Comparison of ENCODE assay signal across 39 cellular contexts in genomic region chr20:60599381-60599780, GRCh38.
"Had no signal": no experiment of that assay in that cellular context is flagged by ENCODE, and none has a peak within 500 bp of the region (broad histone marks: within the 10 kb centered on the region; RNA-seq: fewer than 3 reads in every experiment).

No MANE protein-coding gene starts in this region.

- H3K9me3 ChIP-seq: adrenal gland, ascending aorta, body of pancreas, breast epithelium had no signal

- H3K27me3 Mint-ChIP-seq: activated naive CD4-positive, alpha-beta T cell treated with anti-CD3 and anti-CD28 coated beads, Interleukin-2, amount 10 ng/mL, durations not matched to agents 7 days and 5 days; activated naive CD8-positive, alpha-beta T cell treated with anti-CD3 and anti-CD28 coated beads, Interleukin-2, amount 10 ng/mL, durations not matched to agents 7 days and 5 days; activated naive CD8-positive, alpha-beta T cell treated with anti-CD3 and anti-CD28 coated beads, Interleukin-2, amount 50 U/mL, for 24 hours; activated T-helper 17 cell treated with anti-CD3 and anti-CD28 coated beads, Interleukin-2, amount 50 U/mL, for 72 hours had no signal

- H3K4me1 ChIP-seq: adrenal gland, ascending aorta, body of pancreas, breast epithelium had no signal

- H3K4me3 ChIP-seq: adrenal gland, ascending aorta, body of pancreas, breast epithelium, cardiac muscle cell had no signal

- H3K4me1 Mint-ChIP-seq: activated naive CD4-positive, alpha-beta T cell treated with anti-CD3 and anti-CD28 coated beads, Interleukin-2, amount 10 ng/mL, durations not matched to agents 7 days and 5 days; activated naive CD4-positive, alpha-beta T cell treated with anti-CD3 and anti-CD28 coated beads, Interleukin-2, amount 50 U/mL, for 24 hours; activated naive CD8-positive, alpha-beta T cell treated with anti-CD3 and anti-CD28 coated beads for 36 hours; activated naive CD8-positive, alpha-beta T cell treated with anti-CD3 and anti-CD28 coated beads, Interleukin-2, amount 10 ng/mL, durations not matched to agents 7 days and 5 days; activated naive CD8-positive, alpha-beta T cell treated with anti-CD3 and anti-CD28 coated beads, Interleukin-2, amount 50 U/mL, for 24 hours; activated T-helper 17 cell treated with anti-CD3 and anti-CD28 coated beads, Interleukin-2, amount 50 U/mL, for 72 hours; central memory CD8-positive, alpha-beta T cell had no signal

- H3K4me3 Mint-ChIP-seq: activated naive CD4-positive, alpha-beta T cell treated with anti-CD3 and anti-CD28 coated beads for 36 hours; activated naive CD4-positive, alpha-beta T cell treated with anti-CD3 and anti-CD28 coated beads, Interleukin-2, amount 10 ng/mL, durations not matched to agents 7 days and 5 days; activated naive CD4-positive, alpha-beta T cell treated with anti-CD3 and anti-CD28 coated beads, Interleukin-2, amount 50 U/mL, for 24 hours; activated naive CD8-positive, alpha-beta T cell; activated naive CD8-positive, alpha-beta T cell treated with anti-CD3 and anti-CD28 coated beads for 36 hours; activated naive CD8-positive, alpha-beta T cell treated with anti-CD3 and anti-CD28 coated beads, Interleukin-2, amount 10 ng/mL, durations not matched to agents 7 days and 5 days; activated naive CD8-positive, alpha-beta T cell treated with anti-CD3 and anti-CD28 coated beads, Interleukin-2, amount 50 U/mL, for 24 hours; activated T-cell treated with anti-CD3 and anti-CD28 coated beads, Interleukin-2, amount 50 U/mL, for 24 hours; activated T-cell treated with anti-CD3 and anti-CD28 coated beads, Interleukin-2, amount 50 U/mL, for 4 hours; activated T-cell treated with anti-CD3 and anti-CD28 coated beads, Interleukin-2, amount 50 U/mL, for 72 hours; activated T-helper 1 cell treated with anti-CD3 and anti-CD28 coated beads, Interleukin-12 subunit alpha, Interleukin-12 subunit beta, Interleukin-2, Interleukin-4 antibody, amounts not matched to agents 30 ng/mL and 10 ng/mL and 1 ng/mL, durations not matched to agents 14 hours and 24 hours and 36 hours; activated T-helper 17 cell treated with anti-CD3 and anti-CD28 coated beads, Interleukin-2, amount 50 U/mL, for 72 hours; brain; central memory CD8-positive, alpha-beta T cell had no signal

- H3K9me3 Mint-ChIP-seq: activated naive CD4-positive, alpha-beta T cell treated with anti-CD3 and anti-CD28 coated beads for 36 hours; activated naive CD4-positive, alpha-beta T cell treated with anti-CD3 and anti-CD28 coated beads, Interleukin-2, amount 50 U/mL, for 24 hours; activated naive CD8-positive, alpha-beta T cell treated with anti-CD3 and anti-CD28 coated beads for 36 hours; activated naive CD8-positive, alpha-beta T cell treated with anti-CD3 and anti-CD28 coated beads, Interleukin-2, amount 10 ng/mL, durations not matched to agents 7 days and 5 days; activated T-cell treated with anti-CD3 and anti-CD28 coated beads, Interleukin-2, amount 50 U/mL, for 24 hours; activated T-helper 1 cell treated with anti-CD3 and anti-CD28 coated beads, Interleukin-12 subunit alpha, Interleukin-12 subunit beta, Interleukin-2, Interleukin-4 antibody, amounts not matched to agents 30 ng/mL and 10 ng/mL and 1 ng/mL, durations not matched to agents 14 hours and 24 hours and 36 hours had no signal

- DNase-seq: activated effector memory CD4-positive, alpha-beta T cell treated with anti-CD3 and anti-CD28 coated beads, Interleukin-2, amount 50 U/mL, for 16 hours; activated effector memory CD4-positive, alpha-beta T cell treated with Interleukin-2 at 50 U/mL for 16 hours; activated gamma-delta T cell; activated gamma-delta T cell treated with Interleukin-2 at 50 U/mL for 16 hours; activated naive CD4-positive, alpha-beta T cell; activated naive CD4-positive, alpha-beta T cell treated with anti-CD3 and anti-CD28 coated beads for 36 hours; activated naive CD4-positive, alpha-beta T cell treated with anti-CD3 and anti-CD28 coated beads, Interleukin-2, amount 10 ng/mL, durations not matched to agents 7 days and 5 days; activated naive CD4-positive, alpha-beta T cell treated with anti-CD3 and anti-CD28 coated beads, Interleukin-2, amount 50 U/mL, for 16 hours; activated naive CD4-positive, alpha-beta T cell treated with Interleukin-2 at 50 U/mL for 16 hours; activated naive CD8-positive, alpha-beta T cell treated with anti-CD3 and anti-CD28 coated beads for 36 hours; activated naive CD8-positive, alpha-beta T cell treated with anti-CD3 and anti-CD28 coated beads, Interleukin-2, amount 10 ng/mL, durations not matched to agents 7 days and 5 days; activated naive CD8-positive, alpha-beta T cell treated with anti-CD3 and anti-CD28 coated beads, Interleukin-2, amount 50 U/mL, for 24 hours; activated T-cell treated with anti-CD3 and anti-CD28 coated beads for 4 hours; activated T-cell treated with anti-CD3 and anti-CD28 coated beads, Interleukin-2, amount 50 U/mL, for 1 hour; activated T-cell treated with anti-CD3 and anti-CD28 coated beads, Interleukin-2, amount 50 U/mL, for 24 hours; activated T-cell treated with anti-CD3 and anti-CD28 coated beads, Interleukin-2, amount 50 U/mL, for 4 hours; activated T-cell treated with anti-CD3 and anti-CD28 coated beads, Interleukin-2, amount 50 U/mL, for 48 hours; activated T-cell treated with anti-CD3 and anti-CD28 coated beads, Interleukin-2, amount 50 U/mL, for 72 hours; adrenal gland; amniotic stem cell; amygdala; anterior cingulate cortex; aorta; body of pancreas; brain microvascular endothelial cell; caudate nucleus; central memory CD4-positive, alpha-beta T cell; cerebellar nuclear complex had no signal

- H3K27ac ChIP-seq: adrenal gland, ascending aorta, body of pancreas, brain microvascular endothelial cell, breast epithelium, cardiac muscle cell had no signal

- H3K36me3 ChIP-seq: adrenal gland, ascending aorta, brain microvascular endothelial cell, breast epithelium, cardiac muscle cell had no signal

- H3K27me3 ChIP-seq: adrenal gland, ascending aorta, body of pancreas, brain microvascular endothelial cell, breast epithelium, cardiac muscle cell had no signal

- H3K36me3 Mint-ChIP-seq: activated naive CD4-positive, alpha-beta T cell treated with anti-CD3 and anti-CD28 coated beads, Interleukin-2, amount 10 ng/mL, durations not matched to agents 7 days and 5 days; activated naive CD4-positive, alpha-beta T cell treated with anti-CD3 and anti-CD28 coated beads, Interleukin-2, amount 50 U/mL, for 24 hours; activated naive CD4-positive, alpha-beta T cell treated with anti-CD3 and anti-CD28 coated beads, Interleukin-2, amount 50 U/mL, for 72 hours; activated naive CD8-positive, alpha-beta T cell; activated naive CD8-positive, alpha-beta T cell treated with anti-CD3 and anti-CD28 coated beads for 36 hours; activated naive CD8-positive, alpha-beta T cell treated with anti-CD3 and anti-CD28 coated beads, Interleukin-2, amount 10 ng/mL, durations not matched to agents 7 days and 5 days; brain had no signal

- H3K27ac Mint-ChIP-seq: activated naive CD4-positive, alpha-beta T cell treated with anti-CD3 and anti-CD28 coated beads for 36 hours; activated naive CD4-positive, alpha-beta T cell treated with anti-CD3 and anti-CD28 coated beads, Interleukin-2, amount 10 ng/mL, durations not matched to agents 7 days and 5 days; activated naive CD4-positive, alpha-beta T cell treated with anti-CD3 and anti-CD28 coated beads, Interleukin-2, amount 50 U/mL, for 24 hours; activated naive CD4-positive, alpha-beta T cell treated with anti-CD3 and anti-CD28 coated beads, Interleukin-2, amount 50 U/mL, for 72 hours; activated naive CD8-positive, alpha-beta T cell; activated naive CD8-positive, alpha-beta T cell treated with anti-CD3 and anti-CD28 coated beads for 36 hours; activated naive CD8-positive, alpha-beta T cell treated with anti-CD3 and anti-CD28 coated beads, Interleukin-2, amount 10 ng/mL, durations not matched to agents 7 days and 5 days; activated naive CD8-positive, alpha-beta T cell treated with anti-CD3 and anti-CD28 coated beads, Interleukin-2, amount 50 U/mL, for 24 hours; activated T-cell treated with anti-CD3 and anti-CD28 coated beads, Interleukin-2, amount 50 U/mL, for 24 hours; activated T-cell treated with anti-CD3 and anti-CD28 coated beads, Interleukin-2, amount 50 U/mL, for 72 hours; activated T-helper 1 cell treated with anti-CD3 and anti-CD28 coated beads, Interleukin-12 subunit alpha, Interleukin-12 subunit beta, Interleukin-2, Interleukin-4 antibody, amounts not matched to agents 30 ng/mL and 10 ng/mL and 1 ng/mL, durations not matched to agents 14 hours and 24 hours and 36 hours; activated T-helper 17 cell treated with anti-CD3 and anti-CD28 coated beads, Interleukin-2, amount 50 U/mL, for 72 hours; activated T-helper 2 cell treated with anti-CD3 and anti-CD28 coated beads, Interferon-gamma antibody, Interleukin-2, Interleukin-4, amounts not matched to agents 10 μg/mL and 5 μg/mL and 100 μg/mL, durations not matched to agents 14 hours and 24 hours and 36 hours; brain had no signal
